ENCODE assay signal across 14 cellular contexts in the genomic region with DNA sequence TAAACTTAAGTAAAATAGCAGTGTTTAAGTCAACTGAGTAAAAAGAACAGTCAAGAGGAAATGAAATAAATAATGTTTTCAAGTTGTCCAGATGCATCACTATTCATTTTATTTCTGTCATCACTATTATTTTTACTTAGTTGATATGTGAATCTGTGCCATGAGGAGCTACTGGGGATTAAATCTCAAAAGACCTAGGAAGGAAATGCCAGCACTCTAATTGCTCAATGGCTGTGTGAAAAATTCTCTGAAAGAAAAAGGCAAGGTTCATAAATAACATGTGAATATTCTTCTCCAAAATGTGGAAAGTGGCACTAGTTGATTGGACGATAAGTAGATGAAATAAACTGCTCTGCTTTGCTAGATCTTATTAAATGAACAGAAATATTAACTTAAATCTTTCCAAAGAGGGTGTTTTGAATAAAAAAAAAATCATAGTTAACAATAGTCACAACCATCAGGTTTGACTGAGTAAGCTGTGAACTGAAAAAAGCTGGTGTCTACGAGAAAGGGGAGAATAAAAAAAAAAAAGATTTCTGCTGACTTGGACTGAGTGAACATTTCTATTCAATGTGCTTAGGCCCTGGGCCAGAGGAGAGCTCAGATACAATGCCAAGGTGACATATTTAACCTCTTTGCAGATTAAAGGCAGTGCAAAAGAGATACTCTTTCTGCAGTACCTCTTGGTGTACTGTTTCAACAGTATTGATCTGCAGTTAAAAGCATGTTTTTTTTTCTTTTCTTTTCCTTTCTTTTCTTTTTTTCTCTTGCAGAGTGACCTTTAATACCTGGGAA. TPM values are rescaled to one million over a fixed set of nuclear protein-coding genes. Genes with fewer than 3 reads are reported as not detected.
DNase-seq lines count a peak whose midpoint lies in the region; ATAC-seq and TF ChIP-seq lines count a peak whose summit lies in the region.
"Had no signal": no experiment of that assay in that cellular context is flagged by ENCODE, and none has a peak within 500 bp of the region (broad histone marks: within the 10 kb centered on the region; RNA-seq: fewer than 3 reads in every experiment).

No MANE protein-coding gene starts in this region.

- peak overlapping the region; percentile 19 to 68 (median 56) for H3K4me3 ChIP-seq in heart right ventricle
- H3K4me3 ChIP-seq in parathyroid adenoma (ENCODE audit: low read depth, low read length) = peak overlapping the region; percentile 32
- H3K4me3 ChIP-seq in vagina = peak overlapping the region; percentile 50 to 51
- H3K4me3 ChIP-seq: K562 had no signal

- no peak for TF ChIP-seq CTCF in heart right ventricle (IDR thresholded peaks at IDR 0.05)
- TF ChIP-seq CTCF in parathyroid adenoma (IDR thresholded peaks at IDR 0.05) = no peak
- no peak for TF ChIP-seq CTCF in vagina (IDR thresholded peaks at IDR 0.05)
- TF ChIP-seq CTCF in GM20000 (IDR thresholded peaks at IDR 0.05; ENCODE audit: extremely low read depth, missing control alignments) = no peak

- ATAC-seq in heart right ventricle = peak in 6 of 8 donors; percentile 21 to 43 (median 34)
- no peak for ATAC-seq in GM21576 (IDR thresholded peaks at IDR 0.05; ENCODE audit: unreplicated experiment)
- ATAC-seq: K562; stimulated activated memory B cell treated with anti-CD40 and anti-IgM and Interleukin-4, amounts not matched to agents 10 μg/mL and 1 μg/mL and 100 μg/mL, for 72 hours had no signal

- H3K9me3 ChIP-seq in heart right ventricle (peaks cover 0 to 17% (median 0%) of the 10 kb centered on the region in 11 donors), parathyroid adenoma (ENCODE audit: control insufficient read depth, low read length) (no peaks in the 10 kb centered on the region), vagina (no peaks in the 10 kb centered on the region)

- peak; percentile 42 for DNase-seq in NCI-H82 (lab: John Stamatoyannopoulos, UW)
- no peak for DNase-seq in NCI-H82 treated with DMSO at 0.1 percent for 48 hours (lab: John Stamatoyannopoulos, UW; ENCODE audit: unreplicated experiment)
- no peak for DNase-seq in heart right ventricle
- no peak for DNase-seq in vagina (ENCODE audit: extremely low spot score in 2 of 2)
- DNase-seq in COLO668 (lab: John Stamatoyannopoulos, UW; ENCODE audit: unreplicated experiment) = no peak
- no peak for DNase-seq in GM20000 (ENCODE audit: low spot score)
- DNase-seq: activated CD8-positive, alpha-beta memory T cell treated with anti-CD3 and anti-CD28 coated beads, Interleukin-2, amount 50 U/mL, for 48 hours; NCI-H187 treated with DMSO at 0.1 percent for 48 hours; nephron progenitor cell; stimulated activated CD4-positive, alpha-beta T cell treated with anti-CD3 and anti-CD28 coated beads, Interleukin-1b, Interleukin-23, amount 100 ng/mL, for 48 hours had no signal

- TF ChIP-seq POLR2A in vagina (IDR thresholded peaks at IDR 0.05) = no peak

- peaks cover 0 to 25% (median 6%) of the 10 kb centered on the region in 9 donors for H3K36me3 ChIP-seq in heart right ventricle
- H3K36me3 ChIP-seq in parathyroid adenoma (ENCODE audit: control insufficient read depth, insufficient read depth, low read length) = no peaks in the 10 kb centered on the region
- no peaks in the 10 kb centered on the region for H3K36me3 ChIP-seq in vagina

- 14 to 17% methylated on average over 2 of the region's 2 CpGs for WGBS in heart right ventricle, 2 donors

- H3K4me1 ChIP-seq in heart right ventricle (peaks cover 11 to 77% (median 45%) of the 10 kb centered on the region in 9 donors), parathyroid adenoma (no peaks in the 10 kb centered on the region), vagina (peaks cover 61% of the 10 kb centered on the region)

- no peak overlapping the region for H3K9ac ChIP-seq in parathyroid adenoma

- intact Hi-C loops in heart right ventricle (cut with DNase I) = loop anchor here in 1 of 10 donors (5.0 kb wide), 1 partner anchor 35 kb away; no protein-coding TSS in a partner anchor
- intact Hi-C loops in vagina (cut with DNase I) = no loop called here

- H3K27ac ChIP-seq in heart right ventricle = peak overlapping the region; percentile 72 to 93 (median 87)
- peak overlapping the region; percentile 74 for H3K27ac ChIP-seq in parathyroid adenoma
- H3K27ac ChIP-seq in vagina = peak overlapping the region; percentile 95

- no peak overlapping the region for H2AFZ ChIP-seq in parathyroid adenoma

- H3K4me2 ChIP-seq in parathyroid adenoma (ENCODE audit: low read length) = peak overlapping the region; percentile 15

- no peaks in the 10 kb centered on the region for H3K79me2 ChIP-seq in parathyroid adenoma

- H3K27me3 ChIP-seq in heart right ventricle = no peaks in the 10 kb centered on the region
- H3K27me3 ChIP-seq in parathyroid adenoma (ENCODE audit: control insufficient read depth, insufficient read depth, low read length) = no peaks in the 10 kb centered on the region
- H3K27me3 ChIP-seq in vagina = no peaks in the 10 kb centered on the region

RNA-seq across cellular contexts. Expression of a gene that starts 1.5 kb away (rescaled TPM):
- total RNA-seq in heart right ventricle (100 to 1,000 TPM; 131 to 494 (median 232) TPM), vagina (558 TPM)
- polyA plus RNA-seq in heart right ventricle = 100 to 1,000 TPM; 179 to 553 TPM
